ENCODE assay signal across 8 cellular contexts in genomic region chr10:26335574-26336093, GRCh38.
DNase-seq lines count a peak whose midpoint lies in the region; ATAC-seq and TF ChIP-seq lines count a peak whose summit lies in the region.

No MANE protein-coding gene starts in this region.

- no TSS peak for BruUV-seq in A673 (replicated peaks; lab: Mats Ljungman, UMichigan)

- no peaks in the 10 kb centered on the region for H3K36me3 Mint-ChIP-seq in GM23338 (ENCODE audit: low read depth)

- DNase-seq in GM23338 (ENCODE audit: low spot score) (no peak), NAMALWA (ENCODE audit: low spot score) (peak; percentile 37), islet precursor cell (no peak), A673 (ENCODE audit: low spot score) (no peak), HuH-7.5 (ENCODE audit: low spot score) (no peak), hippocampal formation (lab: John Stamatoyannopoulos, UW) (no peak)

- H3K27ac ChIP-seq in GM23338 (ENCODE audit: low read depth) (no peak overlapping the region), muscle layer of duodenum (ENCODE audit: low read length) (no peak overlapping the region), A673 (ENCODE audit: low read depth, low read length, poor library complexity, severe bottlenecking) (no peak overlapping the region)

- no peaks in the 10 kb centered on the region for H3K79me2 ChIP-seq in GM23338 (replicated peaks; ENCODE audit: insufficient read depth)

- 0 out of 2 replicates have a peak overlapping the region, but pooled peaks have one; percentile 26 for H2AFZ ChIP-seq in GM23338

- H3K9me3 Mint-ChIP-seq in GM23338, result peaks cover 5% of the 10 kb centered on the region; the same call in 1 of the 3 replicates

- H3K9me3 ChIP-seq in muscle layer of duodenum (ENCODE audit: control insufficient read depth in 1 of 2, low read length in 2 of 2) (peaks cover 0 to 3% of the 10 kb centered on the region in 2 donors), A673 (ENCODE audit: low read depth, low read length, poor library complexity, severe bottlenecking) (no peaks in the 10 kb centered on the region)

- H3K4me1 Mint-ChIP-seq in GM23338, result no peaks in the 10 kb centered on the region

- no peak overlapping the region for H3K4me3 Mint-ChIP-seq in GM23338

- H4K20me1 ChIP-seq in GM23338 (replicated peaks; ENCODE audit: insufficient read depth), result no peaks in the 10 kb centered on the region

- CTCF ChIA-PET in A673 (lab: Charles Lee), result interaction anchor here (0.8 to 1.1 kb wide), 2 partner anchors 220 to 222 kb away, joined by 3 read pairs; no protein-coding TSS in a partner anchor

- no peak overlapping the region for H3K27ac Mint-ChIP-seq in GM23338

- intact Hi-C loops in A673 (cut with micrococcal nuclease; ENCODE audit: unreplicated experiment), result loop anchor here (1.0 to 5.0 kb wide), 4 partner anchors 222 to 1025 kb away; no protein-coding TSS in a partner anchor

- H3K36me3 ChIP-seq in GM23338 (ENCODE audit: insufficient read depth), result no peaks in the 10 kb centered on the region
- H3K36me3 ChIP-seq in muscle layer of duodenum (ENCODE audit: control insufficient read depth in 1 of 2, insufficient read depth in 2 of 2, low read length in 2 of 2), result no peaks in the 10 kb centered on the region
- H3K36me3 ChIP-seq in A673 (ENCODE audit: insufficient read depth, low read length, poor library complexity, severe bottlenecking), result no peaks in the 10 kb centered on the region

- H3K27me3 Mint-ChIP-seq in GM23338 (ENCODE audit: insufficient read depth, low read depth, poor library complexity), result peaks cover 1% of the 10 kb centered on the region

- H3F3A ChIP-seq in GM23338 (replicated peaks; ENCODE audit: low read depth), result no peaks in the 10 kb centered on the region

- POLR2A ChIA-PET in A673 (lab: Charles Lee; ENCODE audit: low non-redundant PET), result no interaction called here

- no peaks in the 10 kb centered on the region; the same call in 1 of the 2 replicates for H3K4me1 ChIP-seq in GM23338 (ENCODE audit: insufficient read depth)
- H3K4me1 ChIP-seq in muscle layer of duodenum (ENCODE audit: control insufficient read depth in 1 of 2, insufficient read depth in 2 of 2, low read length in 2 of 2), result no peaks in the 10 kb centered on the region
- no peaks in the 10 kb centered on the region for H3K4me1 ChIP-seq in A673 (ENCODE audit: insufficient read depth, low read length, poor library complexity, severe bottlenecking)

- H3K4me3 ChIP-seq in GM23338 (0 out of 2 replicates have a peak overlapping the region, but pooled peaks have one; percentile 19), muscle layer of duodenum (ENCODE audit: low read depth in 1 of 2, low read length in 2 of 2) (peak overlapping the region; percentile 30 to 38), A673 (ENCODE audit: low read depth, low read length, poor library complexity, severe bottlenecking) (no peak overlapping the region)

- H3K27me3 ChIP-seq in GM23338 (ENCODE audit: insufficient read depth) (no peaks in the 10 kb centered on the region), muscle layer of duodenum (ENCODE audit: low read depth, low read length) (no peaks in the 10 kb centered on the region), A673 (replicated peaks; ENCODE audit: insufficient read depth, low read depth, low read length, poor library complexity) (no peaks in the 10 kb centered on the region)

- no peak for TF ChIP-seq CTCF in GM23338 (conservative IDR thresholded peaks at IDR 0.05; ENCODE audit: low read depth in 2 of 2)
- no peak for TF ChIP-seq CTCF in A673 (conservative IDR thresholded peaks at IDR 0.05; ENCODE audit: low read depth, low read length)

- H3K4me2 ChIP-seq in GM23338, result 0 out of 2 replicates have a peak overlapping the region, but pooled peaks have one; percentile 24

- ATAC-seq in GM18861 (IDR thresholded peaks at IDR 0.05; ENCODE audit: unreplicated experiment) (peak; percentile 14), GM23338 (no peak)

- no peaks in the 10 kb centered on the region for H3K9me2 ChIP-seq in GM23338 (ENCODE audit: insufficient read depth)

TF ChIP-seq in GM23338, 12 proteins besides CTCF, POLR2A, EP300 and RAD21 (continues in another document):
- TF ChIP-seq JUNB (IDR thresholded peaks at IDR 0.05; ENCODE audit: unreplicated experiment), result no peak
- no peak for TF ChIP-seq STAT1 (IDR thresholded peaks at IDR 0.05; ENCODE audit: unreplicated experiment)
- TF ChIP-seq NANOG (IDR thresholded peaks at IDR 0.05; ENCODE audit: borderline replicate concordance), result no peak
- TF ChIP-seq EZH2 (IDR thresholded peaks at IDR 0.05; ENCODE audit: low read depth, unreplicated experiment), result no peak
- no peak for TF ChIP-seq CREB1 (CRISPR knock-in tag; IDR thresholded peaks at IDR 0.05; ENCODE audit: low read depth)
- TF ChIP-seq EZH2phosphoT487 (IDR thresholded peaks at IDR 0.05; ENCODE audit: unreplicated experiment), result no peak
- no peak for TF ChIP-seq ETS1 (IDR thresholded peaks at IDR 0.05)
- TF ChIP-seq REST (IDR thresholded peaks at IDR 0.05; ENCODE audit: unreplicated experiment), result no peak
- no peak for TF ChIP-seq ZNF114 (CRISPR knock-in tag; IDR thresholded peaks at IDR 0.05)
- TF ChIP-seq ZNF331 (CRISPR knock-in tag; IDR thresholded peaks at IDR 0.05; ENCODE audit: low read depth), result no peak
- no peak for TF ChIP-seq POLR2AphosphoS5 (IDR thresholded peaks at IDR 0.05; ENCODE audit: low read depth)
